In the genomic region with DNA sequence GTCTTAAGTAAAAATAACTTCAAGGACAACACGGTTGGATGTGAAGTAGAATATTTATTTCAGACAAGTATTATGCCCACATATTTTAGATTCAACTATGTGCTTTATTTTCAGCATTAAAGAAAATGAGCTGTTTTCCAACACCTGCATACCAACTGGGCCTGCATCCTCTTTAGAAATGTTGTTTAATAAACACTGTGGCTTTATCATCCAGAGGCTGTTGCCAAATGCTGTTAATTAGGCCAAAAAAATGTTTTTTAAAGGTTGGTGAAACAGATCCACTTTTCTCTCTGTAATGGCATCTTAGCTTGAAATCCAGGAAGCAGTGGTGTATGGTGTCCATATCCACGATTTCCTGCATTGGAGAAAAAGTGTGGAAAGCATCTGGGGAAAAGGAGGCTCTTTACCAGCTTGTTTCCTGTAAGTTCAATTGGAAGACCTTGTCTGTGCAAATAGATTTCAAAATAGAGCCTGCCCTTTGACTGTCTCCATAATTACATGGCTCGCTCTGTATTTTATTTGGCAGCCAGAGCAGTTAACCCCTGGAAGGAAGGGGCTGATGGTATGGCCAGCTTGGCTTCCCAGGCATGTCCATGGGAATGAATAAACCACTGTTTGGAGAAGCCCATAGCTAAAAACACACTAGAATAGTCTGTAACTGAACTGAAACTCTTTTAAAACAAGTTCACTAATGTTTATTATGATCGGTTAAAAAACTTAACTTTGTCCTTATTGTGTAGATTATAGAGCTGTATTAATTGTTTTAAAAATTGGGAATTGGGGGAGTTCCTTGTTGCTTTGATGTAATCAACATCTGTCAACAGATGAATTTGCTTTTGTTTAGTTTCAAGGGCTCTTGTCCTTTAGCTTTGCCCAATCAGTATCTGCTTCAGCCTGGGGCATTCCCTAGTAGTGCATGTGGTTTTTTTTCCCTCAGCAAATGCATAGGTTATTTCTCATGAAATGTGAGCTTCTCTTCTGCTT, we compare ENCODE assay signal across 11 cellular contexts. TPM values are rescaled to one million over a fixed set of nuclear protein-coding genes. Genes with fewer than 3 reads are reported as not detected.
DNase-seq lines count a peak whose midpoint lies in the region; ATAC-seq, FAIRE-seq and TF ChIP-seq lines count a peak whose summit lies in the region.
"Had no signal": no experiment of that assay in that cellular context is flagged by ENCODE, and none has a peak within 500 bp of the region (broad histone marks: within the 10 kb centered on the region; RNA-seq: fewer than 3 reads in every experiment).

No MANE protein-coding gene starts in this region.

- no peaks in the 10 kb centered on the region for H3K4me1 ChIP-seq in GM12878 (ENCODE audit: control insufficient read depth, insufficient read depth, low read length)
- peaks cover 3% of the 10 kb centered on the region for H3K4me1 ChIP-seq in mesodermal cell (ENCODE audit: control insufficient read depth, insufficient read depth, low read length, poor library complexity, severe bottlenecking)
- H3K4me1 ChIP-seq: parathyroid adenoma had no signal

- H3K36me3 ChIP-seq in GM12878 (ENCODE audit: control insufficient read depth in 2 of 2, insufficient read depth in 2 of 2, low read length in 1 of 2) (no peaks in the 10 kb centered on the region), mesodermal cell (ENCODE audit: control insufficient read depth, insufficient read depth, low read length) (no peaks in the 10 kb centered on the region), H7 (replicated peaks; ENCODE audit: control insufficient read depth, insufficient read depth, low read length) (no peaks in the 10 kb centered on the region)

- H3K4me3 ChIP-seq in GM12878 (no peak overlapping the region), mesodermal cell (ENCODE audit: extremely low read depth, insufficient read depth, low read length, poor library complexity, severe bottlenecking) (no peak overlapping the region), H7 (ENCODE audit: insufficient read depth, low read depth, low read length) (no peak overlapping the region)

- TF ChIP-seq EP300 in GM12878 (IDR thresholded peaks at IDR 0.05; ENCODE audit: borderline replicate concordance in 1 of 2, control insufficient read depth in 1 of 2, low read depth in 2 of 2, low read length in 2 of 2), result no peak

- TF ChIP-seq RAD21 in GM12878 (IDR thresholded peaks at IDR 0.05; ENCODE audit: insufficient read depth, low read depth, low read length), result no peak

- peak; percentile 62 for ATAC-seq in GM12878
- ATAC-seq in GM21447 (IDR thresholded peaks at IDR 0.05; ENCODE audit: unreplicated experiment), result no peak
- ATAC-seq in HG02981 (IDR thresholded peaks at IDR 0.05; ENCODE audit: unreplicated experiment), result no peak

- no peak overlapping the region for H2AFZ ChIP-seq in GM12878 (ENCODE audit: control insufficient read depth, low read depth, low read length)
- H2AFZ ChIP-seq: parathyroid adenoma had no signal

- CTCF ChIA-PET in GM12878 (lab: Yijun Ruan, JAX), result interaction anchor here (1.1 to 1.3 kb wide), 2 partner anchors 15 to 33 kb away, joined by 3 to 5 read pairs; partner anchors contain the start of gene DLX1

- no peak for TF ChIP-seq CTCF in GM13977 (IDR thresholded peaks at IDR 0.05; ENCODE audit: extremely low read depth, insufficient read depth, missing control alignments)
- TF ChIP-seq CTCF in GM12878 (IDR thresholded peaks at IDR 0.05 in 2 of 3, conservative IDR thresholded peaks at IDR 0.05 in 1 of 3; ENCODE audit: control insufficient read depth in 2 of 3, extremely low read depth in 1 of 3, insufficient read depth in 1 of 3, low read depth in 3 of 3, low read length in 3 of 3), result no peak

- H3K27me3 ChIP-seq in GM12878 (replicated peaks in 1 of 2; ENCODE audit: control insufficient read depth in 2 of 2, insufficient read depth in 2 of 2, low read length in 1 of 2) (no peaks in the 10 kb centered on the region), H7 (ENCODE audit: control insufficient read depth, insufficient read depth, low read length) (no peaks in the 10 kb centered on the region)

- in situ Hi-C loops in GM13977 (cut with MboI; ENCODE audit: low pct_unique_long_range_greater_than_20kb, low sequenced_read_pairs, unreplicated experiment), result no loop called here
- in situ Hi-C loops in GM12878 (cut with MboI), result no loop called here

- no peaks in the 10 kb centered on the region for H4K20me1 ChIP-seq in GM12878 (ENCODE audit: control insufficient read depth, insufficient read depth)

- H3K27ac ChIP-seq in GM12878 (ENCODE audit: control insufficient read depth, insufficient read depth) (no peak overlapping the region), mesodermal cell (ENCODE audit: low read depth, low read length, severe bottlenecking) (peak overlapping the region; percentile 57)
- H3K27ac ChIP-seq: parathyroid adenoma had no signal

- RAD21 ChIA-PET in GM12878 (lab: Charles Lee; ENCODE audit: unreplicated experiment), result no interaction called here

- H3K9ac ChIP-seq in GM12878 (ENCODE audit: control insufficient read depth, insufficient read depth, low read length), result no peak overlapping the region
- H3K9ac ChIP-seq: parathyroid adenoma had no signal

- no peaks in the 10 kb centered on the region for H3K79me2 ChIP-seq in GM12878 (ENCODE audit: control insufficient read depth, insufficient read depth, low read length)
- H3K79me2 ChIP-seq: parathyroid adenoma had no signal

- SMC1A ChIA-PET in GM12878 (lab: Charles Lee; ENCODE audit: uncharacterized antibody, unreplicated experiment), result interaction anchor here (0.5 to 1.6 kb wide), 6 partner anchors 8 to 1066 kb away, joined by 3 to 5 read pairs (median 3); no protein-coding TSS in a partner anchor

- H3K4me2 ChIP-seq in GM12878 (ENCODE audit: control insufficient read depth, insufficient read depth), result no peak overlapping the region

- BruUV-seq in GM12878 (replicated peaks; lab: Mats Ljungman, UMichigan), result no TSS peak

- 64% methylated on average over 4 of the region's 4 CpGs for WGBS in GM12878 (ENCODE audit: insufficient coverage, insufficient replicate concordance, low lambda C conversion rate, missing lambda C conversion rate)
- WGBS in mesodermal cell (ENCODE audit: insufficient coverage in 2 of 2), 2 experiments, result 71 to 80% methylated on average over 1 to 2 of the region's 4 CpGs

- POLR2A ChIA-PET in GM12878 (lab: Charles Lee), result interaction anchor here (0.5 kb wide), 1 partner anchor 203 kb away, joined by 5 read pairs; no protein-coding TSS in a partner anchor

- intact Hi-C loops in GM12878 (cut with micrococcal nuclease; ENCODE audit: unreplicated experiment), result no loop called here

- FAIRE-seq in GM12878 (lab: Jason Lieb, UNC), result no peak

- TF ChIP-seq POLR2A in GM12878 (IDR thresholded peaks at IDR 0.05; ENCODE audit: low read depth, low read length), result no peak

- no peaks in the 10 kb centered on the region for H3K9me3 ChIP-seq in GM12878 (replicated peaks; ENCODE audit: control insufficient read depth, insufficient read depth, low read length)
- H3K9me3 ChIP-seq in mesodermal cell (ENCODE audit: control insufficient read depth, low read length), result no peaks in the 10 kb centered on the region

- DNase-seq in GM13977 (ENCODE audit: low spot score) (peak; percentile 33), NCI-H2107 (lab: John Stamatoyannopoulos, UW) (peak; percentile 21), GM12878 (ENCODE audit: low read depth, low spot score) (no peak), amygdala (lab: John Stamatoyannopoulos, UW) (no peak), H7 (no peak)
- DNase-seq: effector CD4-positive, alpha-beta T cell; NCI-H187 treated with DMSO at 0.1 percent for 48 hours had no signal

RNA-seq across cellular contexts. Expression of gene DLX1, which starts 33.0 kb away (rescaled TPM):
- total RNA-seq in GM12878 (2013; cell fraction: nucleolus; rRNA removed), result not detected in 2 replicates
- not detected in 2 replicates for total RNA-seq in GM12878 (2014; rRNA removed)
- total RNA-seq in GM12878 (2014; rRNA removed; fragmentation: Illumina TruSeq; extraction: Trizol), result not detected in 2 replicates
- total RNA-seq in GM12878 (2021), result not detected in 2 replicates
- not detected for polyA plus RNA-seq in GM12878 (2011; ENCODE audit: low read depth)
- not detected in 2 replicates for polyA plus RNA-seq in GM12878 (2011; rRNA removed)
- not detected in 2 replicates for polyA plus RNA-seq in GM12878 (2011; cell fraction: cytosol; rRNA removed)
- polyA plus RNA-seq in GM12878 (2011; cell fraction: nucleus; rRNA removed), result 0.18 TPM in 1 of 2 replicates, not detected in the other
- polyA plus RNA-seq in GM12878 (2012), result 0.08 and 0.24 TPM in 2 replicates
- polyA plus RNA-seq in GM12878 (2014; fragmentation: Illumina TruSeq; extraction: Trizol), result 0.06 TPM in 1 of 2 replicates, not detected in the other
- polyA plus RNA-seq in GM12878 (2014; fragmentation: Nextera tagmentation; extraction: Ambion mirVana), result not detected
- not detected in 2 replicates for polyA plus RNA-seq in GM12878 (2014; rRNA removed)
- polyA plus RNA-seq in GM12878 (2016; fragmentation: Nextera tagmentation; extraction: Ambion mirVana), result not detected
- polyA minus RNA-seq in GM12878 (2011; rRNA and poly(A)+ RNA removed), result not detected in 2 replicates
- polyA minus RNA-seq in GM12878 (2011; cell fraction: cytosol; rRNA and poly(A)+ RNA removed), result not detected in 2 replicates
- polyA minus RNA-seq in GM12878 (2011; cell fraction: nucleus; rRNA and poly(A)+ RNA removed), result not detected in 2 replicates
- polyA plus RNA-seq in mesodermal cell (2013, experiment 1 of 2), result 17.1 TPM
- polyA plus RNA-seq in mesodermal cell (2013, experiment 2 of 2), result 13.8 TPM
- total RNA-seq in H7 (2014; rRNA removed; shearing (Covaris generic)), result 0.26 TPM in 1 of 2 replicates, not detected in the other

RNA-seq across cellular contexts. Expression of gene DLX2, which starts 50.4 kb away (rescaled TPM):
- total RNA-seq in GM12878 (2013; cell fraction: nucleolus; rRNA removed), result not detected in 2 replicates
- not detected in 2 replicates for total RNA-seq in GM12878 (2014; rRNA removed)
- not detected in 2 replicates for total RNA-seq in GM12878 (2014; rRNA removed; fragmentation: Illumina TruSeq; extraction: Trizol)
- total RNA-seq in GM12878 (2021), result not detected in 2 replicates
- polyA plus RNA-seq in GM12878 (2011; ENCODE audit: low read depth), result not detected
- polyA plus RNA-seq in GM12878 (2011; rRNA removed), result not detected in 2 replicates
- not detected in 2 replicates for polyA plus RNA-seq in GM12878 (2011; cell fraction: cytosol; rRNA removed)
- polyA plus RNA-seq in GM12878 (2011; cell fraction: nucleus; rRNA removed), result not detected in 2 replicates
- polyA plus RNA-seq in GM12878 (2012), result 0.08 and 0.10 TPM in 2 replicates
- 0.03 TPM in 1 of 2 replicates, not detected in the other for polyA plus RNA-seq in GM12878 (2014; fragmentation: Illumina TruSeq; extraction: Trizol)
- not detected for polyA plus RNA-seq in GM12878 (2014; fragmentation: Nextera tagmentation; extraction: Ambion mirVana)
- polyA plus RNA-seq in GM12878 (2014; rRNA removed), result not detected in 2 replicates
- not detected for polyA plus RNA-seq in GM12878 (2016; fragmentation: Nextera tagmentation; extraction: Ambion mirVana)
- polyA minus RNA-seq in GM12878 (2011; rRNA and poly(A)+ RNA removed), result not detected in 2 replicates
- polyA minus RNA-seq in GM12878 (2011; cell fraction: cytosol; rRNA and poly(A)+ RNA removed), result not detected in 2 replicates
- polyA minus RNA-seq in GM12878 (2011; cell fraction: nucleus; rRNA and poly(A)+ RNA removed), result not detected in 2 replicates
- 18.4 TPM for polyA plus RNA-seq in mesodermal cell (2013, experiment 1 of 2)
- polyA plus RNA-seq in mesodermal cell (2013, experiment 2 of 2), result 13.4 TPM
- total RNA-seq in H7 (2014; rRNA removed; shearing (Covaris generic)), result not detected in 2 replicates

RNA-seq across cellular contexts. Expression of gene METAP1D, which starts 52.5 kb away (rescaled TPM):
- 53.7 and 54.1 TPM in 2 replicates for total RNA-seq in GM12878 (2013; cell fraction: nucleolus; rRNA removed)
- total RNA-seq in GM12878 (2014; rRNA removed) (5.6 and 7.2 TPM in 2 replicates), GM12878 (2014; rRNA removed; fragmentation: Illumina TruSeq; extraction: Trizol) (7.9 and 10.5 TPM in 2 replicates), GM12878 (2021) (4.5 and 6.3 TPM in 2 replicates)
- polyA plus RNA-seq in GM12878 (2011; ENCODE audit: low read depth), result 2.0 TPM
- polyA plus RNA-seq in GM12878 (2011; rRNA removed) (11.8 and 16.8 TPM in 2 replicates), GM12878 (2014; fragmentation: Illumina TruSeq; extraction: Trizol) (9.3 and 12.5 TPM in 2 replicates), GM12878 (2014; fragmentation: Nextera tagmentation; extraction: Ambion mirVana) (1 to 10 TPM; 4.6 to 5.9 TPM), GM12878 (2014; rRNA removed) (7.7 TPM in 2 replicates), GM12878 (2016; fragmentation: Nextera tagmentation; extraction: Ambion mirVana) (10 to 100 TPM; 10.9 to 12.1 TPM)
- polyA plus RNA-seq in GM12878 (2011; cell fraction: cytosol; rRNA removed), result 4.5 and 5.0 TPM in 2 replicates
- 16.1 and 18.1 TPM in 2 replicates for polyA plus RNA-seq in GM12878 (2011; cell fraction: nucleus; rRNA removed)
- 3.8 and 3.9 TPM in 2 replicates for polyA plus RNA-seq in GM12878 (2012)
- polyA minus RNA-seq in GM12878 (2011; rRNA and poly(A)+ RNA removed), result 8.4 and 12.7 TPM in 2 replicates
- polyA minus RNA-seq in GM12878 (2011; cell fraction: cytosol; rRNA and poly(A)+ RNA removed), result 2.7 and 5.3 TPM in 2 replicates
- polyA minus RNA-seq in GM12878 (2011; cell fraction: nucleus; rRNA and poly(A)+ RNA removed), result 12.6 and 18.1 TPM in 2 replicates
- polyA plus RNA-seq in mesodermal cell (2013, experiment 1 of 2), result 6.1 TPM
- polyA plus RNA-seq in mesodermal cell (2013, experiment 2 of 2), result 6.3 TPM
- 4.6 and 5.2 TPM in 2 replicates for total RNA-seq in H7 (2014; rRNA removed; shearing (Covaris generic))

Comparison
In these comparisons a context has a peak if more than half of its experiments do, and no peak if none do; other contexts are left out.
1. DNase-seq: peak in GM13977 (single experiment) and NCI-H2107 (single experiment); none in GM12878 (single experiment), amygdala (0 of 56) and H7 (single experiment).